Comparison of ENCODE assay signal across 8 cellular contexts in the genomic region with DNA sequence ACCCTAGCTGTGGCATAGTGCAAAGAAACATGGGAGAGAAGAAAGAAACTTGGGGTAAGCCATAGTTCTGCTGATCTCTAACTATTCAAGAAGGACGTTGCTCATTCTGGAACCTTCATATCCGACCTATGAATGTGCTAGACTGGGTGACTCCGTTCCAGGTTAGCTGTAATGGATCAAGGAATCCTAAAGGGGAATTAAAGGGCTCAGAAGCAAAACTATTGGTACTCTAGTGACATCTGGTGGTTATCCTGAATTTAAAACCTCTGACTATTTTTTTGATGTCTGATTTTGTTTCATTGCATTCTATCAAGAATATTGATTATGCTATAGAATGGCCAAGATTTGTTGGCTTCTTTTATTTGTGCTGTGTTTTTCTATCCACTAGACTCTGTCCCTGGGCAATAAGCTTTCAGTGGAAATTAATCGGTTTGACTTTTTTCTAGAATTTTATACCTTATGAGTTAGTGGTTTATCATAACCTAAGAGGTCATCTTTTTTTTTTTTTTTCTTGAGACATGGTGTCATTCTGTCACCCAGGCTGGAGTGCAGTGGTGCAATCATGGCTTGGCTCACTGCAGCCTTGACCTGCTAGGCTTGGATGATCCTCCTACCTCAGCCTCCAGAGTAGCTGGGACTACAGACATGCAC. TPM values are rescaled to one million over a fixed set of nuclear protein-coding genes. Genes with fewer than 3 reads are reported as not detected.
DNase-seq lines count a peak whose midpoint lies in the region; ATAC-seq and TF ChIP-seq lines count a peak whose summit lies in the region.

No MANE protein-coding gene starts in this region.

- CTCF ChIA-PET in activated naive CD4-positive, alpha-beta T cell treated with anti-CD3 and anti-CD28 coated beads for 36 hours (lab: Charles Lee), result interaction anchor here (0.5 to 4.0 kb wide), 15 partner anchors 12 to 813 kb away, joined by 3 to 32 read pairs (median 3); no protein-coding TSS in a partner anchor

- no peak overlapping the region for H3K27ac Mint-ChIP-seq in activated naive CD4-positive, alpha-beta T cell treated with anti-CD3 and anti-CD28 coated beads for 36 hours

- DNase-seq in DMS79 treated with DMSO at 0.1 percent for 48 hours (lab: John Stamatoyannopoulos, UW), result peak; percentile 61
- no peak for DNase-seq in LNCaP clone FGC (ENCODE audit: low read depth)
- peak; percentile 47 for DNase-seq in germinal center (ENCODE audit: low spot score)
- no peak for DNase-seq in sciatic nerve (ENCODE audit: low spot score)
- no peak for DNase-seq in activated naive CD4-positive, alpha-beta T cell treated with anti-CD3 and anti-CD28 coated beads for 36 hours

- peak; percentile 43 for TF ChIP-seq CTCF in LNCaP clone FGC (IDR thresholded peaks at IDR 0.05; ENCODE audit: control insufficient read depth, extremely low read depth, insufficient read depth)

- H3K9me3 Mint-ChIP-seq in activated naive CD4-positive, alpha-beta T cell treated with anti-CD3 and anti-CD28 coated beads for 36 hours, result no peaks in the 10 kb centered on the region

- H3K4me3 Mint-ChIP-seq in activated naive CD4-positive, alpha-beta T cell treated with anti-CD3 and anti-CD28 coated beads for 36 hours, result no peak overlapping the region

- intact Hi-C loops in sciatic nerve (cut with DNase I), result loop anchor here (5.0 kb wide), 1 partner anchor 238 kb away; no protein-coding TSS in a partner anchor
- intact Hi-C loops in activated naive CD4-positive, alpha-beta T cell treated with anti-CD3 and anti-CD28 coated beads for 36 hours (cut with micrococcal nuclease), result loop anchor here (1.0 kb wide), 3 partner anchors 168 to 244 kb away; no protein-coding TSS in a partner anchor

- H3K4me1 Mint-ChIP-seq in activated naive CD4-positive, alpha-beta T cell treated with anti-CD3 and anti-CD28 coated beads for 36 hours (ENCODE audit: low read depth), result no peaks in the 10 kb centered on the region

- H3K4me3 ChIP-seq in LNCaP clone FGC (ENCODE audit: low read depth, low read length), result no peak overlapping the region

- peaks cover 14% of the 10 kb centered on the region for H3K36me3 Mint-ChIP-seq in activated naive CD4-positive, alpha-beta T cell treated with anti-CD3 and anti-CD28 coated beads for 36 hours (ENCODE audit: low read depth)

- H3K27me3 Mint-ChIP-seq in activated naive CD4-positive, alpha-beta T cell treated with anti-CD3 and anti-CD28 coated beads for 36 hours (ENCODE audit: low read depth), result no peaks in the 10 kb centered on the region

- ATAC-seq in SK-N-SH treated with all-trans-retinoic acid at 6 μM for 48 hours, result peak; percentile 90
- peak; percentile 78 for ATAC-seq in sciatic nerve
- no peak for ATAC-seq in HG03108 (IDR thresholded peaks at IDR 0.05; ENCODE audit: unreplicated experiment)
- no peak for ATAC-seq in HG02973 (IDR thresholded peaks at IDR 0.05; ENCODE audit: unreplicated experiment)

TF ChIP-seq in SK-N-SH treated with all-trans-retinoic acid at 6 μM for 48 hours, 23 proteins besides CTCF, POLR2A, EP300 and RAD21:
- TF ChIP-seq ZNF8 (CRISPR knock-in tag; IDR thresholded peaks at IDR 0.05) (no peak), RARB (CRISPR knock-in tag; IDR thresholded peaks at IDR 0.05) (no peak), TOX (CRISPR knock-in tag; IDR thresholded peaks at IDR 0.05; ENCODE audit: borderline replicate concordance) (no peak), ZC3H10 (CRISPR knock-in tag; IDR thresholded peaks at IDR 0.05) (no peak), TCF4 (CRISPR knock-in tag; IDR thresholded peaks at IDR 0.05; ENCODE audit: borderline replicate concordance) (no peak), ZFP3 (CRISPR knock-in tag; IDR thresholded peaks at IDR 0.05) (no peak), CSDC2 (CRISPR knock-in tag; IDR thresholded peaks at IDR 0.05) (no peak), SNAI2 (CRISPR knock-in tag; IDR thresholded peaks at IDR 0.05) (no peak), ESRRG (CRISPR knock-in tag; IDR thresholded peaks at IDR 0.05) (no peak), BACH2 (CRISPR knock-in tag; IDR thresholded peaks at IDR 0.05; ENCODE audit: borderline replicate concordance) (no peak)
- TF ChIP-seq, protein P1, sequence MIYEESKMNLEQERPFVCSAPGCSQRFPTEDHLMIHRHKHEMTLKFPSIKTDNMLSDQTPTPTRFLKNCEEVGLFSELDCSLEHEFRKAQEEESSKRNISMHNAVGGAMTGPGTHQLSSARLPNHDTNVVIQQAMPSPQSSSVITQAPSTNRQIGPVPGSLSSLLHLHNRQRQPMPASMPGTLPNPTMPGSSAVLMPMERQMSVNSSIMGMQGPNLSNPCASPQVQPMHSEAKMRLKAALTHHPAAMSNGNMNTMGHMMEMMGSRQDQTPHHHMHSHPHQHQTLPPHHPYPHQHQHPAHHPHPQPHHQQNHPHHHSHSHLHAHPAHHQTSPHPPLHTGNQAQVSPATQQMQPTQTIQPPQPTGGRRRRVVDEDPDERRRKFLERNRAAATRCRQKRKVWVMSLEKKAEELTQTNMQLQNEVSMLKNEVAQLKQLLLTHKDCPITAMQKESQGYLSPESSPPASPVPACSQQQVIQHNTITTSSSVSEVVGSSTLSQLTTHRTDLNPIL (CRISPR knock-in tag; IDR thresholded peaks at IDR 0.05; ENCODE audit: low read depth), result no peak
- TF ChIP-seq, protein P2, sequence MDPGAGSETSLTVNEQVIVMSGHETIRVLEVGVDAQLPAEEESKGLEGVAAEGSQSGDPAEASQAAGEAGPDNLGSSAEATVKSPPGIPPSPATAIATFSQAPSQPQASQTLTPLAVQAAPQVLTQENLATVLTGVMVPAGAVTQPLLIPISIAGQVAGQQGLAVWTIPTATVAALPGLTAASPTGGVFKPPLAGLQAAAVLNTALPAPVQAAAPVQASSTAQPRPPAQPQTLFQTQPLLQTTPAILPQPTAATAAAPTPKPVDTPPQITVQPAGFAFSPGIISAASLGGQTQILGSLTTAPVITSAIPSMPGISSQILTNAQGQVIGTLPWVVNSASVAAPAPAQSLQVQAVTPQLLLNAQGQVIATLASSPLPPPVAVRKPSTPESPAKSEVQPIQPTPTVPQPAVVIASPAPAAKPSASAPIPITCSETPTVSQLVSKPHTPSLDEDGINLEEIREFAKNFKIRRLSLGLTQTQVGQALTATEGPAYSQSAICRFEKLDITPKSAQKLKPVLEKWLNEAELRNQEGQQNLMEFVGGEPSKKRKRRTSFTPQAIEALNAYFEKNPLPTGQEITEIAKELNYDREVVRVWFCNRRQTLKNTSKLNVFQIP (CRISPR knock-in tag; IDR thresholded peaks at IDR 0.05; ENCODE audit: borderline replicate concordance, low read depth), result no peak

RNA-seq across cellular contexts. Expression of a gene that starts 19.5 kb away (rescaled TPM):
- 20.3 TPM for total RNA-seq in sciatic nerve
- 10 to 100 TPM in 1 of 2 experiments, 1 to 10 TPM in 1; 8.8 to 10.3 TPM for total RNA-seq in activated naive CD4-positive, alpha-beta T cell treated with anti-CD3 and anti-CD28 coated beads for 36 hours

RNA-seq across cellular contexts. Expression of a gene that starts 47.7 kb away (rescaled TPM):
- 13.5 TPM for total RNA-seq in sciatic nerve
- not detected for total RNA-seq in activated naive CD4-positive, alpha-beta T cell treated with anti-CD3 and anti-CD28 coated beads for 36 hours

Comparison
In these comparisons a context has a peak if more than half of its experiments do, and no peak if none do; other contexts are left out.
1. DNase-seq: peak in DMS79 treated with DMSO at 0.1 percent for 48 hours (single experiment) and germinal center (single experiment); none in LNCaP clone FGC (single experiment), sciatic nerve (single experiment) and activated naive CD4-positive, alpha-beta T cell treated with anti-CD3 and anti-CD28 coated beads for 36 hours (single experiment).
2. ATAC-seq: peak in SK-N-SH treated with all-trans-retinoic acid at 6 μM for 48 hours (single experiment) and sciatic nerve (single experiment); none in HG03108 (single experiment) and HG02973 (single experiment).
3. RNA of a gene that starts 47.7 kb away (total RNA-seq): 13.5 TPM in sciatic nerve (single experiment); not detected in activated naive CD4-positive, alpha-beta T cell treated with anti-CD3 and anti-CD28 coated beads for 36 hours; every median in the first group is over 10 times any median in the second.